19 cellular contexts compared by ENCODE assay signal in the genomic region with DNA sequence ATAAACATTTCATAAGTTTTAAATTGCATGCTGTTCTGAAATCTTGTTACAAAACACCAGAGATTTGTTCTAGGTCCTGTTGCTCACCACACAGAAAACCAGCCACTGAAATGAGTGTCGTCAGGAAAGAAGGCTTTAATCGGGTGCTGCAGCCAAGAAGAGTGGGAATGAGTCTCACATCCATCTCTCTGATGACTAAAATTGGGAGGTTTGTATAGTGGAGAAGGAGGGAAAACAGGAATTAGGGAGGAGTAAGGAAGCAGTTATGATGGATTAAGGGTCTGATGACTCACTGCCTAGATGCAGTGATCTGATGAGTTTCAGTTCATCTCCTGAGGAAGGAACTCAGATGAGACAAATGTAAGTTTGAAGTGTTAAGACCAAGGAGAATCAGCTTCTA. TPM values are rescaled to one million over a fixed set of nuclear protein-coding genes. Genes with fewer than 3 reads are reported as not detected.
DNase-seq lines count a peak whose midpoint lies in the region; ATAC-seq lines count a peak whose summit lies in the region.
"Had no signal": no experiment of that assay in that cellular context is flagged by ENCODE, and none has a peak within 500 bp of the region (broad histone marks: within the 10 kb centered on the region; RNA-seq: fewer than 3 reads in every experiment).

No MANE protein-coding gene starts in this region.

- peak; percentile 71 for DNase-seq in ELR (ENCODE audit: low read depth)
- DNase-seq in RPMI7951 (ENCODE audit: low read depth): peak; percentile 81
- peak; percentile 53 for DNase-seq in fibroblast of peridontal ligament (ENCODE audit: extremely low read depth)
- peak; percentile 42 for DNase-seq in skeletal muscle cell (ENCODE audit: low read depth)
- no peak for DNase-seq in stimulated activated CD4-positive, alpha-beta T cell treated with anti-CD3 and anti-CD28 coated beads, Interleukin-4, amount 100 ng/mL, for 4 hours
- no peak for DNase-seq in naive thymus-derived CD8-positive, alpha-beta T cell
- DNase-seq in stimulated activated CD4-positive, alpha-beta T cell treated with anti-CD3 and anti-CD28 coated beads, Interleukin-15, amount 100 ng/mL, for 24 hours: no peak
- DNase-seq: activated CD4-positive, alpha-beta T cell treated with anti-CD3 and anti-CD28 coated beads, Interleukin-2, amount 50 U/mL, for 1 hour; activated T-cell treated with anti-CD3 and anti-CD28 coated beads, Interleukin-2, amount 50 U/mL, for 48 hours; CD8-positive, alpha-beta memory T cell; dorsolateral prefrontal cortex; NCI-H1694 treated with DMSO at 0.1 percent for 48 hours; NCI-H524 treated with DMSO at 0.1 percent for 48 hours; right lobe of liver; stimulated activated naive CD8-positive, alpha-beta T cell treated with anti-CD3 and anti-CD28 coated beads, Interleukin-15, amount 100 ng/mL, for 72 hours; T-helper 9 cell had no signal

- H3K36me3 Mint-ChIP-seq in naive thymus-derived CD8-positive, alpha-beta T cell: peaks cover 0 to 5% (median 0%) of the 10 kb centered on the region in 3 donors
- H3K36me3 Mint-ChIP-seq: CD8-positive, alpha-beta memory T cell had no signal

- H3K4me3 ChIP-seq in skeletal muscle cell (ENCODE audit: low read depth, low read length): no peak overlapping the region
- H3K4me3 ChIP-seq: dorsolateral prefrontal cortex, right lobe of liver had no signal

- no peak for ATAC-seq in GM21619 (IDR thresholded peaks at IDR 0.05; ENCODE audit: unreplicated experiment)
- ATAC-seq in naive thymus-derived CD8-positive, alpha-beta T cell: no peak
- ATAC-seq: right lobe of liver; Right ventricle myocardium inferior; stimulated activated naive CD8-positive, alpha-beta T cell treated with anti-CD3 and anti-CD28 coated beads, Interleukin-15, amount 100 ng/mL, for 72 hours had no signal

- peaks cover 0 to 4% (median 1%) of the 10 kb centered on the region in 9 donors for H3K9me3 Mint-ChIP-seq in naive thymus-derived CD8-positive, alpha-beta T cell

- POLR2A ChIA-PET in naive thymus-derived CD8-positive, alpha-beta T cell (lab: Charles Lee): no interaction called here

- H3K4me3 Mint-ChIP-seq in naive thymus-derived CD8-positive, alpha-beta T cell: no peak overlapping the region
- H3K4me3 Mint-ChIP-seq: CD8-positive, alpha-beta memory T cell; nephron; stimulated activated naive CD8-positive, alpha-beta T cell treated with anti-CD3 and anti-CD28 coated beads, Interleukin-15, amount 100 ng/mL, for 72 hours had no signal

- no peaks in the 10 kb centered on the region for H3K4me1 Mint-ChIP-seq in naive thymus-derived CD8-positive, alpha-beta T cell
- H3K4me1 Mint-ChIP-seq: CD8-positive, alpha-beta memory T cell; nephron; stimulated activated naive CD8-positive, alpha-beta T cell treated with anti-CD3 and anti-CD28 coated beads, Interleukin-15, amount 100 ng/mL, for 72 hours had no signal

- H3K27me3 Mint-ChIP-seq in naive thymus-derived CD8-positive, alpha-beta T cell: no peaks in the 10 kb centered on the region
- H3K27me3 Mint-ChIP-seq: CD8-positive, alpha-beta memory T cell had no signal

- no peak overlapping the region for H3K27ac Mint-ChIP-seq in naive thymus-derived CD8-positive, alpha-beta T cell
- H3K27ac Mint-ChIP-seq: CD8-positive, alpha-beta memory T cell; nephron; stimulated activated naive CD8-positive, alpha-beta T cell treated with anti-CD3 and anti-CD28 coated beads, Interleukin-15, amount 100 ng/mL, for 72 hours had no signal

RNA-seq across cellular contexts. Expression of a gene that starts 42.1 kb away (rescaled TPM):
- 36.0 and 39.9 TPM in 2 replicates for total RNA-seq in RPMI7951 (2014; rRNA removed; shearing (Covaris generic))
- not detected for total RNA-seq in naive thymus-derived CD8-positive, alpha-beta T cell
- polyA plus RNA-seq in naive thymus-derived CD8-positive, alpha-beta T cell: not detected
- total RNA-seq: CD8-positive, alpha-beta memory T cell; Right ventricle myocardium inferior had no signal
- polyA plus RNA-seq: CD8-positive, alpha-beta memory T cell had no signal

Comparison
In these comparisons a context has a peak if more than half of its experiments do, and no peak if none do; other contexts are left out.
1. DNase-seq: peak in ELR (single experiment), RPMI7951 (single experiment), fibroblast of peridontal ligament (single experiment) and skeletal muscle cell (single experiment); none in stimulated activated CD4-positive, alpha-beta T cell treated with anti-CD3 and anti-CD28 coated beads, Interleukin-4, amount 100 ng/mL, for 4 hours (0 of 2), naive thymus-derived CD8-positive, alpha-beta T cell (0 of 10) and stimulated activated CD4-positive, alpha-beta T cell treated with anti-CD3 and anti-CD28 coated beads, Interleukin-15, amount 100 ng/mL, for 24 hours (single experiment).
2. RNA of a gene that starts 42.1 kb away (total RNA-seq): 36.0 to 39.9 TPM in RPMI7951; not detected in naive thymus-derived CD8-positive, alpha-beta T cell; every median in the first group is over 10 times any median in the second.